In genomic region chr11:9840460-9841004, GRCh38 we compare ENCODE assay signal across 1 cellular context.
TF ChIP-seq lines count a peak whose summit lies in the region.

No MANE protein-coding gene starts in this region.

TF ChIP-seq in H1, 55 proteins besides CTCF, POLR2A, EP300 and RAD21 (continued from another document):
- no peak for TF ChIP-seq RXRA (IDR thresholded peaks at IDR 0.05; ENCODE audit: insufficient read depth, low read depth, low read length)
- TF ChIP-seq TEAD4 (IDR thresholded peaks at IDR 0.05; ENCODE audit: low read depth, low read length), result no peak
TF ChIP-seq in H1: peak in this region for 0.
